In genomic region chrX:75784689-75785491, GRCh38 we compare ENCODE assay signal across 8 cellular contexts. TPM values are rescaled to one million over a fixed set of nuclear protein-coding genes. Genes with fewer than 3 reads are reported as not detected.
A peak's percentile ranks its signal among the peaks of the same experiment; 100 is the strongest.
DNase-seq lines count a peak whose midpoint lies in the region; ATAC-seq and TF ChIP-seq lines count a peak whose summit lies in the region.

TSS of gene MAGEE2 (minus strand) at chrX:75785254. CDS start at chrX:75785051, 203 bp downstream.

- no peak within 1 kb of the TSS for H3K4me3 ChIP-seq in body of pancreas
- H3K4me3 ChIP-seq in muscle layer of duodenum (ENCODE audit: low read depth in 1 of 2, low read length in 2 of 2): peak within 1 kb of the TSS; percentile 53 to 61
- peak within 1 kb of the TSS in 3 of 4 donors; percentile 30 to 47 (median 38) for H3K4me3 ChIP-seq in upper lobe of left lung
- H3K4me3 ChIP-seq in lower leg skin (ENCODE audit: low read depth, poor library complexity, severe bottlenecking): no peak within 1 kb of the TSS

- H3K27ac ChIP-seq in body of pancreas (no peak within 1 kb of the TSS), muscle layer of duodenum (ENCODE audit: low read length) (no peak within 1 kb of the TSS), upper lobe of left lung (no peak within 1 kb of the TSS)

- no peaks in the 10 kb centered on the region for H3K36me3 ChIP-seq in body of pancreas (replicated peaks in 1 of 2; ENCODE audit: insufficient read depth in 1 of 2, low read depth in 2 of 2)
- H3K36me3 ChIP-seq in muscle layer of duodenum (ENCODE audit: control insufficient read depth in 1 of 2, insufficient read depth in 2 of 2, low read length in 2 of 2): no peaks in the 10 kb centered on the region
- no peaks in the 10 kb centered on the region for H3K36me3 ChIP-seq in upper lobe of left lung

- H3K9me3 ChIP-seq in body of pancreas (no peaks in the 10 kb centered on the region), muscle layer of duodenum (ENCODE audit: control insufficient read depth in 1 of 2, low read length in 2 of 2) (no peaks in the 10 kb centered on the region), upper lobe of left lung (no peaks in the 10 kb centered on the region)

- no peak for TF ChIP-seq POLR2A in body of pancreas (IDR thresholded peaks at IDR 0.05)
- no peak for TF ChIP-seq POLR2A in upper lobe of left lung (IDR thresholded peaks at IDR 0.05)
- TF ChIP-seq POLR2A in lower leg skin (IDR thresholded peaks at IDR 0.05): no peak

- no peak for TF ChIP-seq CTCF in body of pancreas (IDR thresholded peaks at IDR 0.05)
- TF ChIP-seq CTCF in upper lobe of left lung (IDR thresholded peaks at IDR 0.05): no peak
- TF ChIP-seq CTCF in lower leg skin (IDR thresholded peaks at IDR 0.05): no peak

- no peak for TF ChIP-seq EP300 in upper lobe of left lung (IDR thresholded peaks at IDR 0.05)

- WGBS in body of pancreas, 2 donors: 12 to 31% methylated on average over 9 to 32 of the region's 36 CpGs
- WGBS in upper lobe of left lung, 2 donors: 16 to 51% methylated on average over 5 to 36 of the region's 36 CpGs
- 12 to 59% methylated on average over 10 to 36 of the region's 36 CpGs for WGBS in lower leg skin, 2 donors

- no peaks in the 10 kb centered on the region for H3K27me3 ChIP-seq in body of pancreas
- no peaks in the 10 kb centered on the region for H3K27me3 ChIP-seq in muscle layer of duodenum (ENCODE audit: low read depth, low read length)
- H3K27me3 ChIP-seq in upper lobe of left lung: no peaks in the 10 kb centered on the region

- intact Hi-C loops in body of pancreas (cut with DNase I) (no loop called here), lower leg skin (cut with DNase I; ENCODE audit: low total_unique reads) (no loop called here)

- ATAC-seq in body of pancreas: no peak
- peak; percentile 35 to 68 for ATAC-seq in upper lobe of left lung (ENCODE audit: low FRiP score in 2 of 2)
- no peak for ATAC-seq in HG02970 (IDR thresholded peaks at IDR 0.05; ENCODE audit: low FRiP score, unreplicated experiment)

- H3K4me1 ChIP-seq in body of pancreas: no peaks in the 10 kb centered on the region
- H3K4me1 ChIP-seq in muscle layer of duodenum (ENCODE audit: control insufficient read depth in 1 of 2, insufficient read depth in 2 of 2, low read length in 2 of 2): no peaks in the 10 kb centered on the region
- no peaks in the 10 kb centered on the region for H3K4me1 ChIP-seq in upper lobe of left lung

- DNase-seq in activated CD8-positive, alpha-beta memory T cell treated with anti-CD3 and anti-CD28 coated beads, Interleukin-2, amount 50 U/mL, for 48 hours: peak; percentile 47
- no peak for DNase-seq in activated CD8-positive, alpha-beta memory T cell treated with anti-CD3 and anti-CD28 coated beads for 24 hours
- peak in 3 of 4 donors; percentile 3 to 40 (median 13) for DNase-seq in body of pancreas
- peak in 1 of 2 donors; percentile 0 for DNase-seq in upper lobe of left lung
- DNase-seq in NCI-H2107 (lab: John Stamatoyannopoulos, UW): no peak
- no peak for DNase-seq in lower leg skin (ENCODE audit: low spot score in 2 of 2)

RNA-seq across cellular contexts. Expression of gene MAGEE2, which starts in this region (rescaled TPM):
- total RNA-seq in body of pancreas (not detected), upper lobe of left lung (under 1 TPM in 3 of 6 donors, not detected in 3; 0.10 to 0.22 (median 0.20) TPM), lower leg skin (1 to 10 TPM in 1 of 4 donors, under 1 TPM in 1, not detected in 2; 0.19 to 1.9 TPM)

Comparison
In these comparisons a context has a peak if more than half of its experiments do, and no peak if none do; other contexts are left out.
1. Peak in DNase-seq in body of pancreas; RNA of the gene not detected or under 1 TPM.
2. Peak in ATAC-seq and H3K4me3 ChIP-seq in upper lobe of left lung; RNA of the gene not detected or under 1 TPM.
3. H3K4me3 ChIP-seq: peak in muscle layer of duodenum (2 of 2); none in body of pancreas (0 of 2) and lower leg skin (single experiment).